ENCODE assay signal across 20 cellular contexts in genomic region chr16:31323959-31324629, GRCh38. TPM values are rescaled to one million over a fixed set of nuclear protein-coding genes. Genes with fewer than 3 reads are reported as not detected.
A peak's percentile ranks its signal among the peaks of the same experiment; 100 is the strongest.
DNase-seq lines count a peak whose midpoint lies in the region; ATAC-seq, FAIRE-seq and TF ChIP-seq lines count a peak whose summit lies in the region.
"Had no signal": no experiment of that assay in that cellular context is flagged by ENCODE, and none has a peak within 500 bp of the region (broad histone marks: within the 10 kb centered on the region; RNA-seq: fewer than 3 reads in every experiment).

No MANE protein-coding gene starts in this region.

- no peak for FAIRE-seq in HepG2 (lab: Jason Lieb, UNC)
- no peak for FAIRE-seq in K562 (lab: Jason Lieb, UNC)
- FAIRE-seq: G401.6, GM12892, GM19239, H1 had no signal

- BruUV-seq in HepG2 (replicated peaks; lab: Mats Ljungman, UMichigan) (no TSS peak), K562 (replicated peaks; lab: Mats Ljungman, UMichigan) (no TSS peak)

- TF ChIP-seq CTCF in HepG2 (CRISPR knock-in tag; IDR thresholded peaks at IDR 0.05) (no peak), right lobe of liver (IDR thresholded peaks at IDR 0.05) (no peak), K562 (IDR thresholded peaks at IDR 0.05 in 2 of 3, conservative IDR thresholded peaks at IDR 0.05 in 1 of 3; ENCODE audit: insufficient read depth in 2 of 3, low read depth in 1 of 3, low read length in 3 of 3) (no peak), neutrophil (IDR thresholded peaks at IDR 0.05) (no peak), mesothelial cell of epicardium (IDR thresholded peaks at IDR 0.05; ENCODE audit: unreplicated experiment) (no peak)

- H3K4me1 Mint-ChIP-seq in mesothelial cell of epicardium, result no peaks in the 10 kb centered on the region
- peaks cover 6% of the 10 kb centered on the region for H3K4me1 Mint-ChIP-seq in activated CD8-positive, alpha-beta memory T cell treated with anti-CD3 and anti-CD28 coated beads, Interleukin-2, amount 10 ng/mL, durations not matched to agents 7 days and 5 days

- H3K27ac ChIP-seq in HepG2 (ENCODE audit: extremely low read length, insufficient read depth, low read length) (no peak overlapping the region), right lobe of liver (no peak overlapping the region), K562 (ENCODE audit: extremely low read depth, low read depth, low read length) (no peak overlapping the region), neutrophil (peak overlapping the region; percentile 43)
- H3K27ac ChIP-seq: GM23248 had no signal

- H3K36me3 ChIP-seq in HepG2 (replicated peaks in 1 of 2; ENCODE audit: control insufficient read depth in 1 of 2, insufficient read depth in 2 of 2, low read length in 2 of 2) (no peaks in the 10 kb centered on the region), right lobe of liver (no peaks in the 10 kb centered on the region), K562 (ENCODE audit: control insufficient read depth, insufficient read depth, low read length) (no peaks in the 10 kb centered on the region), neutrophil (peaks cover 85% of the 10 kb centered on the region)

- H3K27ac Mint-ChIP-seq in mesothelial cell of epicardium, result no peak overlapping the region
- no peak overlapping the region for H3K27ac Mint-ChIP-seq in activated CD8-positive, alpha-beta memory T cell treated with anti-CD3 and anti-CD28 coated beads, Interleukin-2, amount 10 ng/mL, durations not matched to agents 7 days and 5 days
- H3K27ac Mint-ChIP-seq: CD4-positive, CD25-positive, alpha-beta regulatory T cell; CD8-positive, alpha-beta T cell had no signal

- POLR2A ChIA-PET in HepG2 (lab: Yijun Ruan, JAX) (no interaction called here), K562 (lab: Yijun Ruan, JAX) (no interaction called here)

- DNase-seq in HepG2 (ENCODE audit: low spot score) (no peak), right lobe of liver (no peak), K562 (ENCODE audit: extremely low read depth in 1 of 4, low spot score in 3 of 4) (no peak), mesothelial cell of epicardium (ENCODE audit: low spot score in 2 of 2, unreplicated experiment in 2 of 2) (no peak)
- no peak for DNase-seq in activated CD8-positive, alpha-beta memory T cell treated with anti-CD3 and anti-CD28 coated beads, Interleukin-2, amount 10 ng/mL, durations not matched to agents 7 days and 5 days
- DNase-seq: C1 segment of cervical spinal cord; Caco-2; CD4-positive, CD25-positive, alpha-beta regulatory T cell; CD8-positive, alpha-beta T cell; DMS153; DND-41; GM23248; HCEC 1CT had no signal

- TF ChIP-seq EP300 in HepG2 (IDR thresholded peaks at IDR 0.05; ENCODE audit: low read depth in 2 of 2, low read length in 2 of 2) (no peak), HepG2 (CRISPR knock-in tag; IDR thresholded peaks at IDR 0.05; ENCODE audit: borderline replicate concordance) (no peak), K562 (IDR thresholded peaks at IDR 0.05; ENCODE audit: low read length) (no peak)

- H3K27me3 ChIP-seq in HepG2 (ENCODE audit: control insufficient read depth in 1 of 2, insufficient read depth in 2 of 2, low read length in 2 of 2) (peaks cover 4 to 21% of the 10 kb centered on the region in 2 experiments; a peak in 2 of 5 replicates), right lobe of liver (no peaks in the 10 kb centered on the region), K562 (ENCODE audit: control insufficient read depth in 2 of 2, insufficient read depth in 2 of 2, low read length in 2 of 2) (peaks cover 2 to 19% of the 10 kb centered on the region in 2 experiments; a peak in 3 of 5 replicates), neutrophil (no peaks in the 10 kb centered on the region)

- H3K79me2 ChIP-seq in HepG2 (ENCODE audit: insufficient read depth, low read length) (no peaks in the 10 kb centered on the region), K562 (ENCODE audit: control insufficient read depth, insufficient read depth, low read length) (no peaks in the 10 kb centered on the region)

- H4K20me1 ChIP-seq in HepG2 (ENCODE audit: insufficient read depth, low read length), result no peaks in the 10 kb centered on the region
- no peaks in the 10 kb centered on the region for H4K20me1 ChIP-seq in K562 (replicated peaks; ENCODE audit: control insufficient read depth, insufficient read depth, low read length)

- intact Hi-C loops in HepG2 (cut with micrococcal nuclease; ENCODE audit: unreplicated experiment) (no loop called here), right lobe of liver (cut with DNase I) (no loop called here), K562 (cut with micrococcal nuclease) (no loop called here)

- in situ Hi-C loops in HepG2 (cut with HindIII; ENCODE audit: extremely low pct_ligation_motif_present, low pct_unique_long_range_greater_than_20kb) (no loop called here), K562 (cut with MboI) (no loop called here)

- H3K4me3 Mint-ChIP-seq in mesothelial cell of epicardium, result no peak overlapping the region
- no peak overlapping the region for H3K4me3 Mint-ChIP-seq in activated CD8-positive, alpha-beta memory T cell treated with anti-CD3 and anti-CD28 coated beads, Interleukin-2, amount 10 ng/mL, durations not matched to agents 7 days and 5 days
- H3K4me3 Mint-ChIP-seq: CD4-positive, CD25-positive, alpha-beta regulatory T cell; CD8-positive, alpha-beta T cell had no signal

- H3K27me3 Mint-ChIP-seq in mesothelial cell of epicardium (ENCODE audit: low read depth), result peaks cover 21% of the 10 kb centered on the region
- peaks cover 5% of the 10 kb centered on the region for H3K27me3 Mint-ChIP-seq in activated CD8-positive, alpha-beta memory T cell treated with anti-CD3 and anti-CD28 coated beads, Interleukin-2, amount 10 ng/mL, durations not matched to agents 7 days and 5 days

- no peak; the same call in 2 of the 3 replicates for ATAC-seq in HepG2
- ATAC-seq in right lobe of liver, result no peak
- no peak for ATAC-seq in K562
- no peak for ATAC-seq in activated CD8-positive, alpha-beta memory T cell treated with anti-CD3 and anti-CD28 coated beads, Interleukin-2, amount 10 ng/mL, durations not matched to agents 7 days and 5 days
- ATAC-seq: CD8-positive, alpha-beta T cell had no signal

- TF ChIP-seq RAD21 in HepG2 (CRISPR knock-in tag; IDR thresholded peaks at IDR 0.05) (no peak), K562 (CRISPR knock-in tag; conservative IDR thresholded peaks at IDR 0.05 in 1 of 2, IDR thresholded peaks at IDR 0.05 in 1 of 2) (no peak)

- CTCF ChIA-PET in HepG2 (lab: Yijun Ruan, JAX; ENCODE audit: low intra/inter-chr PET ratio, low total read pairs), result no interaction called here
- CTCF ChIA-PET in K562 (lab: Yijun Ruan, JAX; ENCODE audit: low intra/inter-chr PET ratio), result no interaction called here
- CTCF ChIA-PET in activated CD8-positive, alpha-beta memory T cell treated with anti-CD3 and anti-CD28 coated beads, Interleukin-2, amount 10 ng/mL, durations not matched to agents 7 days and 5 days (lab: Charles Lee), result no interaction called here

- H3K9me3 ChIP-seq in HepG2 (ENCODE audit: low read length), result peaks cover 15% of the 10 kb centered on the region
- H3K9me3 ChIP-seq in right lobe of liver, result no peaks in the 10 kb centered on the region
- no peaks in the 10 kb centered on the region; the same call in none of the 2 replicates for H3K9me3 ChIP-seq in K562 (replicated peaks; ENCODE audit: control insufficient read depth, insufficient read depth, low read depth, low read length)
- H3K9me3 ChIP-seq in neutrophil, result no peaks in the 10 kb centered on the region

- H3K36me3 Mint-ChIP-seq in mesothelial cell of epicardium, result no peaks in the 10 kb centered on the region
- H3K36me3 Mint-ChIP-seq in activated CD8-positive, alpha-beta memory T cell treated with anti-CD3 and anti-CD28 coated beads, Interleukin-2, amount 10 ng/mL, durations not matched to agents 7 days and 5 days, result peaks cover 26% of the 10 kb centered on the region

- no peaks in the 10 kb centered on the region for H3K4me1 ChIP-seq in HepG2 (ENCODE audit: insufficient read depth, low read length)
- no peaks in the 10 kb centered on the region for H3K4me1 ChIP-seq in right lobe of liver
- peaks cover 0 to 11% of the 10 kb centered on the region in 2 experiments; a peak in 4 of 5 replicates for H3K4me1 ChIP-seq in K562 (replicated peaks in 1 of 2; ENCODE audit: control insufficient read depth in 2 of 2, insufficient read depth in 2 of 2, low read length in 2 of 2)
- H3K4me1 ChIP-seq in neutrophil (ENCODE audit: control insufficient read depth in 1 of 2, insufficient read depth in 1 of 2, low read depth in 1 of 2, low read length in 1 of 2), result no peaks in the 10 kb centered on the region
- H3K4me1 ChIP-seq: Caco-2 had no signal

- peaks cover 19% of the 10 kb centered on the region for H3K9me3 Mint-ChIP-seq in mesothelial cell of epicardium
- peaks cover 17% of the 10 kb centered on the region for H3K9me3 Mint-ChIP-seq in activated CD8-positive, alpha-beta memory T cell treated with anti-CD3 and anti-CD28 coated beads, Interleukin-2, amount 10 ng/mL, durations not matched to agents 7 days and 5 days (ENCODE audit: low read depth)

- no peaks in the 10 kb centered on the region for H3K9me1 ChIP-seq in K562 (ENCODE audit: control insufficient read depth, insufficient read depth, low read length)

- 32% methylated on average over 10 of the region's 10 CpGs for WGBS in HepG2 (ENCODE audit: low lambda C conversion rate)
- WGBS in right lobe of liver (ENCODE audit: insufficient coverage, low coverage, low lambda C conversion rate, missing lambda C conversion rate), result 51% methylated on average over 3 of the region's 10 CpGs
- 3% methylated on average over 10 of the region's 10 CpGs for WGBS in K562 (ENCODE audit: insufficient coverage, low coverage, missing lambda C conversion rate)

- H3K4me2 ChIP-seq in HepG2 (ENCODE audit: low read depth, low read length) (no peak overlapping the region), K562 (ENCODE audit: insufficient read depth, low read length) (no peak overlapping the region)

- H3K4me3 ChIP-seq in HepG2 (replicated peaks in 1 of 3; ENCODE audit: insufficient read depth in 1 of 3, low read depth in 2 of 3, low read length in 3 of 3) (no peak overlapping the region), right lobe of liver (no peak overlapping the region), K562 (no peak overlapping the region), neutrophil (ENCODE audit: low read depth in 1 of 2, low read length in 1 of 2) (no peak overlapping the region)
- H3K4me3 ChIP-seq: GM23248 had no signal

- H3K9ac ChIP-seq in HepG2 (ENCODE audit: insufficient read depth, low read depth, low read length) (no peak overlapping the region), K562 (ENCODE audit: insufficient read depth in 1 of 2, low read depth in 2 of 2, low read length in 2 of 2) (no peak overlapping the region)
- H3K9ac ChIP-seq: GM23248 had no signal

- TF ChIP-seq POLR2A in HepG2 (IDR thresholded peaks at IDR 0.05; ENCODE audit: insufficient read depth in 1 of 2, low read depth in 2 of 2, low read length in 2 of 2) (no peak), right lobe of liver (IDR thresholded peaks at IDR 0.05) (no peak), K562 (conservative IDR thresholded peaks at IDR 0.05) (no peak)

- H2AFZ ChIP-seq in HepG2 (ENCODE audit: low read length) (no peak overlapping the region), K562 (ENCODE audit: low read depth, low read length) (no peak overlapping the region)
- H2AFZ ChIP-seq: GM23248 had no signal

RNA-seq across cellular contexts. Expression of gene ITGAX, which starts 30.9 kb away (rescaled TPM):
- not detected in 2 replicates for total RNA-seq in HepG2 (2016; rRNA removed; fragmentation: Illumina TruSeq; extraction: Trizol)
- total RNA-seq in HepG2 (2016; cell fraction: cytosol; rRNA removed; fragmentation: Illumina TruSeq; extraction: Trizol; ENCODE audit: low read depth), result 0.18 TPM in 1 of 2 replicates, not detected in the other
- total RNA-seq in HepG2 (2016; cell fraction: insoluble cytoplasmic fraction; rRNA removed; fragmentation: Illumina TruSeq; extraction: Trizol), result not detected in 2 replicates
- total RNA-seq in HepG2 (2016; cell fraction: membrane; rRNA removed; fragmentation: Illumina TruSeq; extraction: Trizol), result not detected in 2 replicates
- total RNA-seq in HepG2 (2016; cell fraction: nucleus; rRNA removed; fragmentation: Illumina TruSeq; extraction: Trizol), result not detected in 2 replicates
- polyA plus RNA-seq in HepG2 (2011; rRNA removed), result 0.32 and 0.42 TPM in 2 replicates
- polyA plus RNA-seq in HepG2 (2011; cell fraction: cytosol; rRNA removed), result 0.12 and 0.23 TPM in 2 replicates
- 1.00 and 1.2 TPM in 2 replicates for polyA plus RNA-seq in HepG2 (2011; cell fraction: nucleus; rRNA removed)
- polyA plus RNA-seq in HepG2 (2012), result 0.07 and 0.17 TPM in 2 replicates
- not detected in 2 replicates for polyA plus RNA-seq in HepG2 (2016; cell fraction: cytosol; fragmentation: Illumina TruSeq; extraction: Trizol; ENCODE audit: low read depth)
- not detected in 2 replicates for polyA plus RNA-seq in HepG2 (2016; cell fraction: insoluble cytoplasmic fraction; fragmentation: Illumina TruSeq; extraction: Trizol; ENCODE audit: low read depth)
- polyA plus RNA-seq in HepG2 (2016; cell fraction: membrane; fragmentation: Illumina TruSeq; extraction: Trizol; ENCODE audit: low read depth), result not detected in 2 replicates
- not detected in 2 replicates for polyA plus RNA-seq in HepG2 (2016; cell fraction: nucleus; fragmentation: Illumina TruSeq; extraction: Trizol; ENCODE audit: insufficient read depth, low read depth)
- polyA minus RNA-seq in HepG2 (2011; rRNA and poly(A)+ RNA removed; ENCODE audit: low replicate concordance), result 0.05 and 0.28 TPM in 2 replicates
- polyA minus RNA-seq in HepG2 (2011; cell fraction: cytosol; rRNA and poly(A)+ RNA removed), result 0.30 TPM in 1 of 2 replicates, not detected in the other
- 0.13 and 0.37 TPM in 2 replicates for polyA minus RNA-seq in HepG2 (2011; cell fraction: nucleus; rRNA and poly(A)+ RNA removed)
- 10 to 100 TPM in 1 of 6 experiments, 1 to 10 TPM in 5; 2.0 to 15.3 (median 5.2) TPM for total RNA-seq in right lobe of liver
- 3.4 and 12.7 TPM in 2 replicates for total RNA-seq in K562 (2011; cell fraction: chromatin; rRNA removed; ENCODE audit: low replicate concordance)
- total RNA-seq in K562 (2011; cell fraction: nucleolus; rRNA removed), result 3.7 and 7.0 TPM in 2 replicates
- total RNA-seq in K562 (2011; cell fraction: nucleoplasm; rRNA removed), result 3.8 and 5.1 TPM in 2 replicates
- 0.14 and 0.41 TPM in 2 replicates for total RNA-seq in K562 (2014; rRNA removed)
- total RNA-seq in K562 (2014; rRNA removed; fragmentation: Illumina TruSeq; extraction: Trizol), result 0.15 TPM in 1 of 2 replicates, not detected in the other
- total RNA-seq in K562 (2015; rRNA removed; fragmentation: Illumina TruSeq; extraction: Trizol), result 0.58 and 1.1 TPM in 2 replicates
- total RNA-seq in K562 (2021), result 0.35 and 0.51 TPM in 2 replicates
- polyA plus RNA-seq in K562 (2011; rRNA removed), result 0.35 and 0.39 TPM in 2 replicates
- polyA plus RNA-seq in K562 (2011; cell fraction: cytosol; rRNA removed), result 0.28 and 0.30 TPM in 2 replicates
- 2.2 and 3.5 TPM in 2 replicates for polyA plus RNA-seq in K562 (2011; cell fraction: nucleus; rRNA removed)
- 0.65 and 2.6 TPM in 2 replicates for polyA plus RNA-seq in K562 (2012)
- 0.09 and 0.30 TPM in 2 replicates for polyA plus RNA-seq in K562 (2014; fragmentation: Illumina TruSeq; extraction: Trizol)
- under 1 TPM; 0.03 to 0.04 TPM for polyA plus RNA-seq in K562 (2014; fragmentation: Nextera tagmentation; extraction: Ambion mirVana)
- polyA plus RNA-seq in K562 (2014; rRNA removed), result 0.05 and 0.35 TPM in 2 replicates
- polyA minus RNA-seq in K562 (2011; rRNA and poly(A)+ RNA removed), result 0.95 and 1.2 TPM in 2 replicates
- polyA minus RNA-seq in K562 (2011; cell fraction: cytosol; rRNA and poly(A)+ RNA removed), result not detected in 2 replicates
- 1.9 and 2.4 TPM in 2 replicates for polyA minus RNA-seq in K562 (2011; cell fraction: nucleus; rRNA and poly(A)+ RNA removed)
- total RNA-seq in mesothelial cell of epicardium, result not detected in 3 replicates
- 10 to 100 TPM; 56.8 to 62.0 TPM for total RNA-seq in activated CD8-positive, alpha-beta memory T cell treated with anti-CD3 and anti-CD28 coated beads, Interleukin-2, amount 10 ng/mL, durations not matched to agents 7 days and 5 days
- total RNA-seq: A673, Caco-2, GM23248, H1 had no signal
- polyA plus RNA-seq: BJ, GM23248 had no signal

Comparison
In these comparisons a context has a peak if more than half of its experiments do, and no peak if none do; other contexts are left out.
1. Of the 241 proteins assayed by ChIP-seq in both HepG2 and K562: peak only in HepG2: FOXK2, MNT, NBN, NFRKB, RAD51 and U2AF2; only in K562: ZNF512; in both: none; in neither: 231; mixed calls (peak in some experiments, not most) for 3.